Comparison of ENCODE assay signal across 24 cellular contexts in the genomic region with DNA sequence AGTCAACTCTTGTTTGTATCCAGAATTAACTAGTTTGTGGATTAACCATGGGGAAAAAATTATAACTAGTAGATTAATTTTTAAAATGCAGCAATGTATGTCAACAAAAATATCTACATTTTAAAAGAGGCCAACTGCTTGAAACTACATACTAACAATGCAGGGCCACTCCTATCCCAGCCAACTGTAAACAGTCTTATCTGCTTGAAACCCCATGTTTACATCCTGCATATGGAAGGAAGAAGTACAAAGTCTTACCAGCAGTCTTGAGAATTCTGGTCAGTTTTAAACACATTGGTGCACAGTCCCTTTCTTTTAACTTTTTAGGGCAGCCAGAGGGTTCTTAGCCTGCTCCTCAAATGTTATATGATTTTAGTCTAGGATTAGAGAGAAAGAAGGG.
DNase-seq lines count a peak whose midpoint lies in the region; ATAC-seq and TF ChIP-seq lines count a peak whose summit lies in the region.
"Had no signal": no experiment of that assay in that cellular context is flagged by ENCODE, and none has a peak within 500 bp of the region (broad histone marks: within the 10 kb centered on the region; RNA-seq: fewer than 3 reads in every experiment).

No MANE protein-coding gene starts in this region.

- H3K4me1 Mint-ChIP-seq in GM23338 (peaks cover 14% of the 10 kb centered on the region; the same call in 2 of the 3 replicates), Calu3 (ENCODE audit: low read depth, unreplicated experiment) (peaks cover 18% of the 10 kb centered on the region)
- H3K4me1 Mint-ChIP-seq: B cell had no signal

- CTCF ChIA-PET in GM10248 (lab: Yijun Ruan, JAX) = no interaction called here
- CTCF ChIA-PET in Calu3 (lab: Charles Lee) = no interaction called here

- H2AFZ ChIP-seq in GM23338 = peak overlapping the region; percentile 75

- POLR2A ChIA-PET in GM10248 (lab: Yijun Ruan, JAX) = no interaction called here

- DNase-seq in GM23338 (ENCODE audit: low spot score) (no peak), OCI-M1 (lab: John Stamatoyannopoulos, UW) (peak; percentile 19), esophagus muscularis mucosa (ENCODE audit: extremely low spot score) (peak; percentile 8), GM10248 (ENCODE audit: extremely low spot score) (no peak), SJCRH30 (no peak), Calu3 (no peak)
- DNase-seq: DMS153, DND-41, KBM-7, NCI-H1105 treated with DMSO at 0.1 percent for 48 hours, NCI-H146, NCI-H1930, NCI-H2107, NCI-H524, Right ventricle myocardium superior, RPMI8226 had no signal

- H3K4me3 ChIP-seq in GM23338 (no peak overlapping the region), esophagus muscularis mucosa (no peak overlapping the region), mesodermal cell (ENCODE audit: extremely low read depth, insufficient read depth, low read length, poor library complexity, severe bottlenecking) (no peak overlapping the region), SJCRH30 (no peak overlapping the region)
- H3K4me3 ChIP-seq: HAP-1, MG63 had no signal

- H3K27ac ChIP-seq in GM23338 (ENCODE audit: low read depth) = no peak overlapping the region
- H3K27ac ChIP-seq in esophagus muscularis mucosa (replicated peaks in 1 of 4) = no peak overlapping the region
- H3K27ac ChIP-seq in mesodermal cell (ENCODE audit: low read depth, low read length, severe bottlenecking) = peak overlapping the region; percentile 90
- H3K27ac ChIP-seq in SJCRH30 = no peak overlapping the region
- H3K27ac ChIP-seq: 22Rv1, C4-2B, HL-60 had no signal

- TF ChIP-seq CTCF in GM23338 (conservative IDR thresholded peaks at IDR 0.05; ENCODE audit: low read depth in 2 of 2) = no peak
- TF ChIP-seq CTCF in esophagus muscularis mucosa (IDR thresholded peaks at IDR 0.05) = no peak
- TF ChIP-seq CTCF in GM10248 (IDR thresholded peaks at IDR 0.05; ENCODE audit: control extremely low read depth, extremely low read depth, low read depth, missing control alignments) = no peak
- no peak for TF ChIP-seq CTCF in Calu3 (IDR thresholded peaks at IDR 0.05; ENCODE audit: unreplicated experiment)

- H3F3A ChIP-seq in GM23338 (replicated peaks; ENCODE audit: low read depth) = no peaks in the 10 kb centered on the region

- no peaks in the 10 kb centered on the region for H3K36me3 ChIP-seq in GM23338 (ENCODE audit: insufficient read depth)
- no peaks in the 10 kb centered on the region for H3K36me3 ChIP-seq in esophagus muscularis mucosa
- H3K36me3 ChIP-seq in mesodermal cell (ENCODE audit: control insufficient read depth, insufficient read depth, low read length) = no peaks in the 10 kb centered on the region
- no peaks in the 10 kb centered on the region for H3K36me3 ChIP-seq in SJCRH30
- H3K36me3 ChIP-seq: HAP-1, MG63 had no signal

- H3K9me2 ChIP-seq in GM23338 (ENCODE audit: insufficient read depth) = peaks cover 25% of the 10 kb centered on the region

- no peak for TF ChIP-seq EP300 in esophagus muscularis mucosa (IDR thresholded peaks at IDR 0.05)

- H3K27me3 Mint-ChIP-seq in GM23338 (ENCODE audit: insufficient read depth, low read depth, poor library complexity) (no peaks in the 10 kb centered on the region), Calu3 (ENCODE audit: unreplicated experiment) (peaks cover 27% of the 10 kb centered on the region)

- H3K4me1 ChIP-seq in GM23338 (ENCODE audit: insufficient read depth) (no peaks in the 10 kb centered on the region; the same call in 1 of the 2 replicates), esophagus muscularis mucosa (no peaks in the 10 kb centered on the region), mesodermal cell (ENCODE audit: control insufficient read depth, insufficient read depth, low read length, poor library complexity, severe bottlenecking) (peaks cover 33% of the 10 kb centered on the region), SJCRH30 (no peaks in the 10 kb centered on the region)
- H3K4me1 ChIP-seq: HAP-1 had no signal

- ATAC-seq in GM23338 (no peak), GM21390 (IDR thresholded peaks at IDR 0.05; ENCODE audit: unreplicated experiment) (no peak)

- no peak overlapping the region for H3K4me2 ChIP-seq in GM23338

- no peak for TF ChIP-seq POLR2A in esophagus muscularis mucosa (IDR thresholded peaks at IDR 0.05; ENCODE audit: low read depth)

- H3K79me2 ChIP-seq in GM23338 (replicated peaks; ENCODE audit: insufficient read depth) = no peaks in the 10 kb centered on the region

- BruUV-seq in Calu3 (replicated peaks; lab: Mats Ljungman, UMichigan) = no TSS peak

- intact Hi-C loops in esophagus muscularis mucosa (cut with DNase I) (no loop called here), Calu3 (cut with micrococcal nuclease; ENCODE audit: unreplicated experiment) (no loop called here)

- H3K9me3 Mint-ChIP-seq in GM23338 = no peaks in the 10 kb centered on the region
- no peaks in the 10 kb centered on the region for H3K9me3 Mint-ChIP-seq in Calu3 (ENCODE audit: low read depth, unreplicated experiment)

- no peaks in the 10 kb centered on the region for H4K20me1 ChIP-seq in GM23338 (replicated peaks; ENCODE audit: insufficient read depth)

- H3K36me3 Mint-ChIP-seq in GM23338 (ENCODE audit: low read depth) (no peaks in the 10 kb centered on the region), Calu3 (ENCODE audit: insufficient read depth, unreplicated experiment) (no peaks in the 10 kb centered on the region)

- H3K4me3 Mint-ChIP-seq in GM23338 = no peak overlapping the region
- no peak overlapping the region for H3K4me3 Mint-ChIP-seq in Calu3 (ENCODE audit: low read depth, unreplicated experiment)
- H3K4me3 Mint-ChIP-seq: B cell had no signal

- H3K27ac Mint-ChIP-seq in GM23338 (no peak overlapping the region), Calu3 (ENCODE audit: unreplicated experiment) (no peak overlapping the region)
- H3K27ac Mint-ChIP-seq: B cell had no signal

- H3K9me3 ChIP-seq in esophagus muscularis mucosa = no peaks in the 10 kb centered on the region
- no peaks in the 10 kb centered on the region for H3K9me3 ChIP-seq in mesodermal cell (ENCODE audit: control insufficient read depth, low read length)
- no peaks in the 10 kb centered on the region for H3K9me3 ChIP-seq in SJCRH30 (replicated peaks)
- H3K9me3 ChIP-seq: HAP-1, MG63 had no signal

- H3K27me3 ChIP-seq in GM23338 (ENCODE audit: insufficient read depth) (no peaks in the 10 kb centered on the region), esophagus muscularis mucosa (no peaks in the 10 kb centered on the region), SJCRH30 (peaks cover 4% of the 10 kb centered on the region; the same call in 1 of the 2 replicates)
- H3K27me3 ChIP-seq: MG63 had no signal

TF ChIP-seq in GM23338, 12 proteins besides CTCF, POLR2A, EP300 and RAD21 (continues in another document):
- TF ChIP-seq ZNF114 (CRISPR knock-in tag; IDR thresholded peaks at IDR 0.05) (no peak), POLR2AphosphoS5 (IDR thresholded peaks at IDR 0.05; ENCODE audit: low read depth) (no peak), STAT1 (IDR thresholded peaks at IDR 0.05; ENCODE audit: unreplicated experiment) (no peak), CREB1 (CRISPR knock-in tag; IDR thresholded peaks at IDR 0.05; ENCODE audit: low read depth) (no peak), JUNB (IDR thresholded peaks at IDR 0.05; ENCODE audit: unreplicated experiment) (no peak), NANOG (IDR thresholded peaks at IDR 0.05; ENCODE audit: borderline replicate concordance) (no peak), ZNF331 (CRISPR knock-in tag; IDR thresholded peaks at IDR 0.05; ENCODE audit: low read depth) (no peak), EZH2phosphoT487 (IDR thresholded peaks at IDR 0.05; ENCODE audit: unreplicated experiment) (no peak), EZH2 (IDR thresholded peaks at IDR 0.05; ENCODE audit: low read depth, unreplicated experiment) (no peak)
- TF ChIP-seq, protein P1, sequence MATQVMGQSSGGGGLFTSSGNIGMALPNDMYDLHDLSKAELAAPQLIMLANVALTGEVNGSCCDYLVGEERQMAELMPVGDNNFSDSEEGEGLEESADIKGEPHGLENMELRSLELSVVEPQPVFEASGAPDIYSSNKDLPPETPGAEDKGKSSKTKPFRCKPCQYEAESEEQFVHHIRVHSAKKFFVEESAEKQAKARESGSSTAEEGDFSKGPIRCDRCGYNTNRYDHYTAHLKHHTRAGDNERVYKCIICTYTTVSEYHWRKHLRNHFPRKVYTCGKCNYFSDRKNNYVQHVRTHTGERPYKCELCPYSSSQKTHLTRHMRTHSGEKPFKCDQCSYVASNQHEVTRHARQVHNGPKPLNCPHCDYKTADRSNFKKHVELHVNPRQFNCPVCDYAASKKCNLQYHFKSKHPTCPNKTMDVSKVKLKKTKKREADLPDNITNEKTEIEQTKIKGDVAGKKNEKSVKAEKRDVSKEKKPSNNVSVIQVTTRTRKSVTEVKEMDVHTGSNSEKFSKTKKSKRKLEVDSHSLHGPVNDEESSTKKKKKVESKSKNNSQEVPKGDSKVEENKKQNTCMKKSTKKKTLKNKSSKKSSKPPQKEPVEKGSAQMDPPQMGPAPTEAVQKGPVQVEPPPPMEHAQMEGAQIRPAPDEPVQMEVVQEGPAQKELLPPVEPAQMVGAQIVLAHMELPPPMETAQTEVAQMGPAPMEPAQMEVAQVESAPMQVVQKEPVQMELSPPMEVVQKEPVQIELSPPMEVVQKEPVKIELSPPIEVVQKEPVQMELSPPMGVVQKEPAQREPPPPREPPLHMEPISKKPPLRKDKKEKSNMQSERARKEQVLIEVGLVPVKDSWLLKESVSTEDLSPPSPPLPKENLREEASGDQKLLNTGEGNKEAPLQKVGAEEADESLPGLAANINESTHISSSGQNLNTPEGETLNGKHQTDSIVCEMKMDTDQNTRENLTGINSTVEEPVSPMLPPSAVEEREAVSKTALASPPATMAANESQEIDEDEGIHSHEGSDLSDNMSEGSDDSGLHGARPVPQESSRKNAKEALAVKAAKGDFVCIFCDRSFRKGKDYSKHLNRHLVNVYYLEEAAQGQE (IDR thresholded peaks at IDR 0.05; ENCODE audit: unreplicated experiment) = no peak
- TF ChIP-seq, protein P2, sequence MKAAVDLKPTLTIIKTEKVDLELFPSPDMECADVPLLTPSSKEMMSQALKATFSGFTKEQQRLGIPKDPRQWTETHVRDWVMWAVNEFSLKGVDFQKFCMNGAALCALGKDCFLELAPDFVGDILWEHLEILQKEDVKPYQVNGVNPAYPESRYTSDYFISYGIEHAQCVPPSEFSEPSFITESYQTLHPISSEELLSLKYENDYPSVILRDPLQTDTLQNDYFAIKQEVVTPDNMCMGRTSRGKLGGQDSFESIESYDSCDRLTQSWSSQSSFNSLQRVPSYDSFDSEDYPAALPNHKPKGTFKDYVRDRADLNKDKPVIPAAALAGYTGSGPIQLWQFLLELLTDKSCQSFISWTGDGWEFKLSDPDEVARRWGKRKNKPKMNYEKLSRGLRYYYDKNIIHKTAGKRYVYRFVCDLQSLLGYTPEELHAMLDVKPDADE (IDR thresholded peaks at IDR 0.05) = no peak

Comparison
In these comparisons a context has a peak if more than half of its experiments do, and no peak if none do; other contexts are left out.
1. DNase-seq: peak in OCI-M1 (single experiment) and esophagus muscularis mucosa (single experiment); none in GM23338 (single experiment), GM10248 (single experiment), SJCRH30 (0 of 2) and Calu3 (single experiment).